9 cellular contexts compared by ENCODE assay signal in the genomic region with DNA sequence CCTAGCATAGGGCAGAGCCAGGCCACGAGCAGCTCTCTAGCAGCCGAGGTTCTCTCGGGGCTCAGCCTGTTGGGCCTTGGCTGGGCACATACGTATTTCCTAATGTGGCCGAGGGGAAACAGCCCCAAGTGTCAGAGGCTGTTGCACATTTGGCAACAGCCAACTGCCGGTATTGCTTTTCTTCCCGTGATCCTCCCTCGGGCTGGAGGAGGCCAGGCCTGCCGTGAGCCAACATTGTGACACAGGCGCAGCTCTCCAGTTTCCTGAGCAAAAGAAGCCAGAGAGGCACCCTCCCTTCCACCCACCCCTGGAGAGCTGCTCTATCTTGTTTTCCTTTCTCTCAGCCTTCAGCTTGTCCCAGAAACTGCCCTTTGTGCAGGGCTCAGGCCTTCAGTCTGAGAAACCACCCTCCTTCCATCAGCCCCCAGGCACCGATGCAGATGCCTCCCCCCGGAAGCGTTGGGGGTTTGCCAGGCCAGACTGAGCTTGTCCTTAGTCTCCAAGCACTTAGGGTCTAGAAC. TPM values are rescaled to one million over a fixed set of nuclear protein-coding genes. Genes with fewer than 3 reads are reported as not detected.
DNase-seq lines count a peak whose midpoint lies in the region; ATAC-seq and TF ChIP-seq lines count a peak whose summit lies in the region.
"Had no signal": no experiment of that assay in that cellular context is flagged by ENCODE, and none has a peak within 500 bp of the region (broad histone marks: within the 10 kb centered on the region; RNA-seq: fewer than 3 reads in every experiment).

No MANE protein-coding gene starts in this region.

- ATAC-seq in left ventricle myocardium superior, result peak; percentile 97

- intact Hi-C loops in left ventricle myocardium superior (cut with micrococcal nuclease) (no loop called here), posterior vena cava (cut with DNase I) (loop anchor here in 1 of 2 donors (10.0 kb wide), 1 partner anchor 244 kb away; no protein-coding TSS in a partner anchor)

- in situ Hi-C loops in astrocyte of the spinal cord (cut with HindIII; ENCODE audit: low sequenced_read_pairs), result no loop called here

- TF ChIP-seq CTCF in astrocyte of the spinal cord (IDR thresholded peaks at IDR 0.05; ENCODE audit: low read depth, low read length), result no peak

- peak; percentile 60 for DNase-seq in EH (ENCODE audit: low read depth)
- DNase-seq in astrocyte of the spinal cord (ENCODE audit: low read depth, low spot score), result peak; percentile 46
- DNase-seq in left ventricle myocardium superior, result peak; percentile 83
- DNase-seq in posterior vena cava (ENCODE audit: low spot score), result peak; percentile 96
- no peak for DNase-seq in NCI-H2029 (lab: John Stamatoyannopoulos, UW)
- DNase-seq in OCI-M2 (lab: John Stamatoyannopoulos, UW; ENCODE audit: unreplicated experiment), result no peak
- DNase-seq in HuH-7 (ENCODE audit: low spot score), result no peak
- no peak for DNase-seq in iPS-NIHi7 (ENCODE audit: extremely low spot score)
- DNase-seq: MG63 had no signal

- H3K4me3 ChIP-seq in astrocyte of the spinal cord (ENCODE audit: low read depth, low read length), result no peak overlapping the region
- H3K4me3 ChIP-seq: MG63 had no signal

RNA-seq across cellular contexts. Expression of a gene that starts 5.1 kb away (rescaled TPM):
- total RNA-seq in left ventricle myocardium superior (not detected), posterior vena cava (under 1 TPM; 0.14 to 0.65 TPM)

RNA-seq across cellular contexts. Expression of a gene that starts 38.3 kb away (rescaled TPM):
- 5.3 TPM for total RNA-seq in left ventricle myocardium superior
- total RNA-seq in posterior vena cava, result 10 to 100 TPM; 12.9 to 18.6 TPM

RNA-seq across cellular contexts. Expression of a gene that starts 47.5 kb away (rescaled TPM):
- total RNA-seq in left ventricle myocardium superior (0.25 TPM), posterior vena cava (10 to 100 TPM in 1 of 2 donors, 1 to 10 TPM in 1; 4.8 to 13.7 TPM)

Comparison
In these comparisons a context has a peak if more than half of its experiments do, and no peak if none do; other contexts are left out.
1. DNase-seq: peak in EH (single experiment), astrocyte of the spinal cord (single experiment), left ventricle myocardium superior (single experiment) and posterior vena cava (single experiment); none in NCI-H2029 (single experiment), OCI-M2 (single experiment), HuH-7 (single experiment) and iPS-NIHi7 (single experiment).